21 cellular contexts compared by ENCODE assay signal in the genomic region with DNA sequence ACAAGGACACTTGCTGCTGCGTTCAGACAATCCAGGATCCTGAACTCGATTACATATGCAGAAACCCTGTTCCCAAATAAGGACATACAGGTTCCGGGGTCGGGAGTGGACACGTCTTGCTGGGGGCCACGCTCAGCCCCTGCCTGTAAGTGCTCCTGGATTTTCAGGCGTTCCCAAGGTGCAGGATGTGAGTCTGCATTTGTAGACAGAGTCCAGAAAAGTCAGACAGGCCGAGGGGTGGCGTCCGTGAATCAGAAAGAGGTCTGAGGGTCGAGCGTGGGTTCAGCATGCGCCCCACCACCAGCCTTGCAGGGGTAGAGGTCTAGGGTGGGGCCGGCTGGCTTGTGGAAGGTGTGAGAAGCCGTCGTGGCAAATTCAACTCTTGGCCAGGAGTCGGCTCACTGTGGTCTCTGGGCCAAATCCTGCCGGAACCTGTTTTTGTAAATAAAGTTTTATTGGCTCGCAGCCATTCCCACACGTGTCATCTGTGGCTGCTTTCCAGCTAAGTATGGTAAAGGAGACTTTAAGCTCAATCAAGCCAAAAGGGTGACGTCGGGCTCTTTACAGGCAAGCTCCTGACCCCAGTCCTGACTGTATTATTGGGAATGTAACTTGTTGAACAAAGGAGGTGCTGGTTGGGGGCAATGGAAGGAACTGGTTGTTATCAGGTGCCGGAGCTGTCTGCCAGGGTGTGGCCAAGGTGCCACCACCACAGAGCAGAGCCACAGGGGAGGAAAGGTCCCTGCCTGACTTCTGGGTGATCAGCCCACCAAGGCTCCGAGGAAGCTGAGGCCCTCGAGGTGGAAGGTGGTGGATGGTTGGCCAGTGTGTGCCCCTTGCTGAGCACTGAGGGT. TPM values are rescaled to one million over a fixed set of nuclear protein-coding genes. Genes with fewer than 3 reads are reported as not detected.
A peak's percentile ranks its signal among the peaks of the same experiment; 100 is the strongest.
DNase-seq lines count a peak whose midpoint lies in the region; ATAC-seq, FAIRE-seq and TF ChIP-seq lines count a peak whose summit lies in the region.
"Had no signal": no experiment of that assay in that cellular context is flagged by ENCODE, and none has a peak within 500 bp of the region (broad histone marks: within the 10 kb centered on the region; RNA-seq: fewer than 3 reads in every experiment).

No MANE protein-coding gene starts in this region.

- peaks cover 9% of the 10 kb centered on the region for H3K27me3 ChIP-seq in astrocyte (ENCODE audit: insufficient read depth, low read length)
- H3K27me3 ChIP-seq in heart right ventricle = peaks cover 0 to 18% (median 7%) of the 10 kb centered on the region in 7 donors
- no peaks in the 10 kb centered on the region for H3K27me3 ChIP-seq in gastrocnemius medialis

- no peak overlapping the region for H3K4me3 Mint-ChIP-seq in astrocyte (ENCODE audit: unreplicated experiment)
- H3K4me3 Mint-ChIP-seq in activated naive CD4-positive, alpha-beta T cell treated with anti-CD3 and anti-CD28 coated beads for 36 hours = no peak overlapping the region
- H3K4me3 Mint-ChIP-seq in activated T-cell treated with anti-CD3 and anti-CD28 coated beads, Interleukin-2, amount 50 U/mL, for 24 hours = no peak overlapping the region
- H3K4me3 Mint-ChIP-seq: activated CD4-positive, alpha-beta memory T cell treated with anti-CD3 and anti-CD28 coated beads for 36 hours; activated T-helper 1 cell treated with anti-CD3 and anti-CD28 coated beads, Interleukin-12 subunit alpha, Interleukin-12 subunit beta, Interleukin-2, Interleukin-4 antibody, amounts not matched to agents 30 ng/mL and 10 ng/mL and 1 ng/mL, durations not matched to agents 14 hours and 24 hours and 36 hours; type B pancreatic cell had no signal

- H3K9ac ChIP-seq in astrocyte (ENCODE audit: low read length) = no peak overlapping the region
- H3K9ac ChIP-seq: parathyroid adenoma had no signal

- DNase-seq in DMS53 (lab: John Stamatoyannopoulos, UW) (peak; percentile 49), DMS53 treated with DMSO at 0.1 percent for 48 hours (lab: John Stamatoyannopoulos, UW; ENCODE audit: unreplicated experiment) (no peak), astrocyte (ENCODE audit: low read depth) (peak; percentile 22), heart right ventricle (no peak), gastrocnemius medialis (peak in 1 of 2 donors; percentile 14)
- no peak for DNase-seq in activated naive CD4-positive, alpha-beta T cell treated with anti-CD3 and anti-CD28 coated beads for 36 hours
- DNase-seq in activated T-cell treated with anti-CD3 and anti-CD28 coated beads, Interleukin-2, amount 50 U/mL, for 24 hours = no peak
- DNase-seq: 8988T; activated CD4-positive, alpha-beta memory T cell treated with anti-CD3 and anti-CD28 coated beads for 36 hours; C1 segment of cervical spinal cord; DND-41; NCI-H1436 treated with DMSO at 0.1 percent for 48 hours; NCI-H526; stimulated activated naive CD4-positive, alpha-beta T cell had no signal

- CTCF ChIA-PET in activated naive CD4-positive, alpha-beta T cell treated with anti-CD3 and anti-CD28 coated beads for 36 hours (lab: Charles Lee) = interaction anchor here (2.0 kb wide), 1 partner anchor 10 kb away, joined by 14 read pairs; no protein-coding TSS in a partner anchor

- H3K4me1 ChIP-seq in astrocyte (ENCODE audit: insufficient read depth, low read length) = no peaks in the 10 kb centered on the region
- peaks cover 0 to 94% (median 34%) of the 10 kb centered on the region in 9 donors for H3K4me1 ChIP-seq in heart right ventricle
- H3K4me1 ChIP-seq in gastrocnemius medialis = peaks cover 17 to 52% of the 10 kb centered on the region in 2 donors
- H3K4me1 ChIP-seq: HAP-1, parathyroid adenoma had no signal

- peaks cover 7% of the 10 kb centered on the region for H3K9me3 ChIP-seq in astrocyte (ENCODE audit: insufficient read depth, low read depth, low read length)
- H3K9me3 ChIP-seq in heart right ventricle = no peaks in the 10 kb centered on the region
- H3K9me3 ChIP-seq in gastrocnemius medialis = no peaks in the 10 kb centered on the region
- H3K9me3 ChIP-seq: HAP-1 had no signal

- TF ChIP-seq POLR2A in gastrocnemius medialis (IDR thresholded peaks at IDR 0.05) = no peak

- no peak overlapping the region for H2AFZ ChIP-seq in astrocyte (ENCODE audit: low read depth, low read length)
- H2AFZ ChIP-seq: parathyroid adenoma, PC-9 had no signal

- H3K27ac ChIP-seq in astrocyte (ENCODE audit: low read depth, low read length) (no peak overlapping the region), heart right ventricle (peak overlapping the region in 7 of 10 donors; percentile 48 to 71 (median 59)), gastrocnemius medialis (peak overlapping the region; percentile 22 to 98 (median 54))
- H3K27ac ChIP-seq: epithelial cell of prostate, parathyroid adenoma, PC-9 had no signal

- H3K27me3 Mint-ChIP-seq in astrocyte (ENCODE audit: low read depth, unreplicated experiment) = peaks cover 24% of the 10 kb centered on the region
- no peaks in the 10 kb centered on the region for H3K27me3 Mint-ChIP-seq in activated naive CD4-positive, alpha-beta T cell treated with anti-CD3 and anti-CD28 coated beads for 36 hours (ENCODE audit: low read depth)
- peaks cover 2% of the 10 kb centered on the region for H3K27me3 Mint-ChIP-seq in activated T-cell treated with anti-CD3 and anti-CD28 coated beads, Interleukin-2, amount 50 U/mL, for 24 hours

- no peak overlapping the region for H3K4me2 ChIP-seq in astrocyte (ENCODE audit: low read length)
- H3K4me2 ChIP-seq: PC-9 had no signal

- H4K20me1 ChIP-seq in astrocyte (ENCODE audit: insufficient read depth, low read length) = no peaks in the 10 kb centered on the region

- no peaks in the 10 kb centered on the region for H3K36me3 Mint-ChIP-seq in astrocyte (ENCODE audit: low read depth, unreplicated experiment)
- no peaks in the 10 kb centered on the region for H3K36me3 Mint-ChIP-seq in activated naive CD4-positive, alpha-beta T cell treated with anti-CD3 and anti-CD28 coated beads for 36 hours (ENCODE audit: low read depth)
- no peaks in the 10 kb centered on the region for H3K36me3 Mint-ChIP-seq in activated T-cell treated with anti-CD3 and anti-CD28 coated beads, Interleukin-2, amount 50 U/mL, for 24 hours (ENCODE audit: low read depth)
- H3K36me3 Mint-ChIP-seq: activated CD4-positive, alpha-beta memory T cell treated with anti-CD3 and anti-CD28 coated beads for 36 hours; type B pancreatic cell had no signal

- 48 to 50% methylated on average over 25 of the region's 25 CpGs for WGBS in heart right ventricle, 2 donors

- H3K36me3 ChIP-seq in astrocyte (ENCODE audit: insufficient read depth, low read length) (no peaks in the 10 kb centered on the region), heart right ventricle (no peaks in the 10 kb centered on the region), gastrocnemius medialis (no peaks in the 10 kb centered on the region)
- H3K36me3 ChIP-seq: HAP-1 had no signal

- no peak for TF ChIP-seq CTCF in astrocyte (IDR thresholded peaks at IDR 0.05; ENCODE audit: insufficient read depth, low read depth, low read length)
- TF ChIP-seq CTCF in heart right ventricle (IDR thresholded peaks at IDR 0.05) = no peak
- TF ChIP-seq CTCF in gastrocnemius medialis (IDR thresholded peaks at IDR 0.05 in 4 of 5, conservative IDR thresholded peaks at IDR 0.05 in 1 of 5) = no peak

- H3K79me2 ChIP-seq in astrocyte (ENCODE audit: insufficient read depth, low read length) = no peaks in the 10 kb centered on the region
- H3K79me2 ChIP-seq: parathyroid adenoma had no signal

- in situ Hi-C loops in gastrocnemius medialis (cut with MboI; ENCODE audit: low sequenced_read_pairs in 4 of 4) = loop anchor here in 1 of 4 donors (25.0 kb wide), 1 partner anchor 258 kb away; no protein-coding TSS in a partner anchor

- no peaks in the 10 kb centered on the region for H3K9me3 Mint-ChIP-seq in astrocyte (ENCODE audit: unreplicated experiment)
- H3K9me3 Mint-ChIP-seq in activated naive CD4-positive, alpha-beta T cell treated with anti-CD3 and anti-CD28 coated beads for 36 hours = no peaks in the 10 kb centered on the region
- H3K9me3 Mint-ChIP-seq in activated T-cell treated with anti-CD3 and anti-CD28 coated beads, Interleukin-2, amount 50 U/mL, for 24 hours = no peaks in the 10 kb centered on the region
- H3K9me3 Mint-ChIP-seq: activated CD4-positive, alpha-beta memory T cell treated with anti-CD3 and anti-CD28 coated beads for 36 hours; activated T-helper 1 cell treated with anti-CD3 and anti-CD28 coated beads, Interleukin-12 subunit alpha, Interleukin-12 subunit beta, Interleukin-2, Interleukin-4 antibody, amounts not matched to agents 30 ng/mL and 10 ng/mL and 1 ng/mL, durations not matched to agents 14 hours and 24 hours and 36 hours; type B pancreatic cell had no signal

- FAIRE-seq in astrocyte (lab: Jason Lieb, UNC) = no peak

- ATAC-seq in heart right ventricle (no peak), gastrocnemius medialis (no peak), HG03280 (IDR thresholded peaks at IDR 0.05; ENCODE audit: unreplicated experiment) (no peak)

- no peak overlapping the region for H3K4me3 ChIP-seq in astrocyte (ENCODE audit: insufficient read depth, low read depth, low read length)
- H3K4me3 ChIP-seq in heart right ventricle = no peak overlapping the region
- no peak overlapping the region for H3K4me3 ChIP-seq in gastrocnemius medialis
- H3K4me3 ChIP-seq: HAP-1, PC-9 had no signal

- no peak overlapping the region for H3K27ac Mint-ChIP-seq in astrocyte (ENCODE audit: unreplicated experiment)
- H3K27ac Mint-ChIP-seq in activated naive CD4-positive, alpha-beta T cell treated with anti-CD3 and anti-CD28 coated beads for 36 hours = no peak overlapping the region
- H3K27ac Mint-ChIP-seq in activated T-cell treated with anti-CD3 and anti-CD28 coated beads, Interleukin-2, amount 50 U/mL, for 24 hours = no peak overlapping the region
- H3K27ac Mint-ChIP-seq: activated CD4-positive, alpha-beta memory T cell treated with anti-CD3 and anti-CD28 coated beads for 36 hours; activated T-helper 1 cell treated with anti-CD3 and anti-CD28 coated beads, Interleukin-12 subunit alpha, Interleukin-12 subunit beta, Interleukin-2, Interleukin-4 antibody, amounts not matched to agents 30 ng/mL and 10 ng/mL and 1 ng/mL, durations not matched to agents 14 hours and 24 hours and 36 hours; type B pancreatic cell had no signal

- H3K4me1 Mint-ChIP-seq in astrocyte (ENCODE audit: low read depth, unreplicated experiment) = no peaks in the 10 kb centered on the region
- H3K4me1 Mint-ChIP-seq in activated naive CD4-positive, alpha-beta T cell treated with anti-CD3 and anti-CD28 coated beads for 36 hours (ENCODE audit: low read depth) = no peaks in the 10 kb centered on the region
- H3K4me1 Mint-ChIP-seq in activated T-cell treated with anti-CD3 and anti-CD28 coated beads, Interleukin-2, amount 50 U/mL, for 24 hours (ENCODE audit: low read depth) = no peaks in the 10 kb centered on the region

- intact Hi-C loops in heart right ventricle (cut with DNase I) = no loop called here
- intact Hi-C loops in gastrocnemius medialis (cut with DNase I; ENCODE audit: low total_unique reads) = no loop called here
- intact Hi-C loops in activated naive CD4-positive, alpha-beta T cell treated with anti-CD3 and anti-CD28 coated beads for 36 hours (cut with micrococcal nuclease) = no loop called here

RNA-seq across cellular contexts. Expression of a gene that starts 7.4 kb away (rescaled TPM):
- total RNA-seq in astrocyte (not detected in 2 replicates), heart right ventricle (10 to 100 TPM; 30.3 to 60.0 (median 37.2) TPM), gastrocnemius medialis (10 to 100 TPM in 3 of 4 donors, 1 to 10 TPM in 1; 8.1 to 42.0 (median 13.2) TPM)
- polyA plus RNA-seq in heart right ventricle = 10 to 100 TPM; 61.5 to 89.7 TPM
- not detected for total RNA-seq in activated naive CD4-positive, alpha-beta T cell treated with anti-CD3 and anti-CD28 coated beads for 36 hours
- total RNA-seq: activated CD4-positive, alpha-beta memory T cell treated with anti-CD3 and anti-CD28 coated beads for 36 hours; activated T-helper 1 cell treated with anti-CD3 and anti-CD28 coated beads, Interleukin-12 subunit alpha, Interleukin-12 subunit beta, Interleukin-2, Interleukin-4 antibody, amounts not matched to agents 30 ng/mL and 10 ng/mL and 1 ng/mL, durations not matched to agents 14 hours and 24 hours and 36 hours had no signal

RNA-seq across cellular contexts. Expression of a gene that starts 28.7 kb away (rescaled TPM):
- total RNA-seq in astrocyte (0.38 and 0.52 TPM in 2 replicates), heart right ventricle (under 1 TPM in 6 of 10 donors, not detected in 4; 0.15 to 0.59 (median 0.36) TPM), gastrocnemius medialis (under 1 TPM; 0.20 to 0.68 (median 0.59) TPM)
- 1 to 10 TPM; 1.0 to 1.1 TPM for polyA plus RNA-seq in heart right ventricle
- total RNA-seq in activated naive CD4-positive, alpha-beta T cell treated with anti-CD3 and anti-CD28 coated beads for 36 hours = not detected
- total RNA-seq: activated CD4-positive, alpha-beta memory T cell treated with anti-CD3 and anti-CD28 coated beads for 36 hours; activated T-helper 1 cell treated with anti-CD3 and anti-CD28 coated beads, Interleukin-12 subunit alpha, Interleukin-12 subunit beta, Interleukin-2, Interleukin-4 antibody, amounts not matched to agents 30 ng/mL and 10 ng/mL and 1 ng/mL, durations not matched to agents 14 hours and 24 hours and 36 hours had no signal

Comparison
In these comparisons a context has a peak if more than half of its experiments do, and no peak if none do; other contexts are left out.
1. DNase-seq: peak in DMS53 (single experiment) and astrocyte (single experiment); none in DMS53 treated with DMSO at 0.1 percent for 48 hours (single experiment), heart right ventricle (0 of 2), activated naive CD4-positive, alpha-beta T cell treated with anti-CD3 and anti-CD28 coated beads for 36 hours (single experiment) and activated T-cell treated with anti-CD3 and anti-CD28 coated beads, Interleukin-2, amount 50 U/mL, for 24 hours (single experiment).